In the genomic region with DNA sequence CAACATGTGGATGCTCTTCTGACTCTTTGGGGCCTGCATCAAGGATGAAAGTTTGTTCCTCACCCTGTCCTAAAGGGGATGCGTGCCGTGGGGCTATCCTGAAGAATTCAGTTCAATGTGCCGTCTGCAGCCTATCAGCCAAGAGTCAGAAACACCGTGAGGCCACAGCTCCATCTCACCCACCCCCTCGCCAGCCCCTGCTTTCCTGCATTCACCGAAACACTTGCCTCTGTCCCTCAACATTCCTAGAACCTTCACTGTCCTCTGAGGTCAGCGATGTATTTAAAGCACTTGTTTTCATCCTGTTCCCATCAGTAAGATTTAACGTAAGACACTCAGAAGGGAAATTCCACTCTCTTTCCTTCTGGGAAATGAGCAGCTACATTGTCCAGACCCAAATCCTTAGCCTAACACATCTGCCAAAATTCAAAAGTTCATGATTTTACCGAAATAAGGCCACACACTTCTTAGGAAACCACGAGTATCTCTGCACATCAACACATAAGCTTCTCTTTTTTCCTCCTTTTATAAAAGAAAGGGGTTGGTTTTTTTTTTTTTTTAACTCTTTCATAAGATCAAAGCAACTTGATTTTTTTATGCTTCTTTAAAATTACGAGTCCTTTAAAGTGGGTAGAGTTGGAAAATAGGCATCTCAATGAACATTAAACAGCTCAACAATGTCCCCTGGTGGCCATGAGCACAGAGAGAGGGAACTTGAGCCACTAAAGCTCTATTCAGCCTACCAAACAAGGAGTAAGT, we compare ENCODE assay signal across 8 cellular contexts.
DNase-seq lines count a peak whose midpoint lies in the region; ATAC-seq and TF ChIP-seq lines count a peak whose summit lies in the region.

No MANE protein-coding gene starts in this region.

- peak; percentile 91 for TF ChIP-seq CTCF in 22Rv1 (IDR thresholded peaks at IDR 0.05)
- TF ChIP-seq CTCF in GM12875 (IDR thresholded peaks at IDR 0.05; ENCODE audit: borderline replicate concordance, insufficient read depth, low read depth, low read length) = peak; percentile 82
- peak; percentile 94 for TF ChIP-seq CTCF in LNCaP clone FGC (IDR thresholded peaks at IDR 0.05; ENCODE audit: control insufficient read depth, extremely low read depth, insufficient read depth)
- TF ChIP-seq CTCF in hepatocyte (IDR thresholded peaks at IDR 0.05; ENCODE audit: poor library complexity) = peak; percentile 87

- H3K9me3 ChIP-seq in T-helper 17 cell (ENCODE audit: control insufficient read depth, low read length, poor library complexity, severe bottlenecking) (no peaks in the 10 kb centered on the region), hepatocyte (ENCODE audit: low read depth) (no peaks in the 10 kb centered on the region), skeletal muscle satellite cell (replicated peaks; ENCODE audit: low read length) (no peaks in the 10 kb centered on the region)

- H2AFZ ChIP-seq in hepatocyte = no peak overlapping the region

- 60% methylated on average over 11 of the region's 11 CpGs for WGBS in hepatocyte (ENCODE audit: low lambda C conversion rate, missing lambda C conversion rate)

- no peaks in the 10 kb centered on the region for H3K9me2 ChIP-seq in hepatocyte (replicated peaks; ENCODE audit: insufficient read depth)

- no peaks in the 10 kb centered on the region for H3K27me3 Mint-ChIP-seq in T-helper 17 cell

- H3K4me2 ChIP-seq in hepatocyte (peak overlapping the region; percentile 10), skeletal muscle satellite cell (ENCODE audit: low read length) (peak overlapping the region; percentile 33)

- no peak overlapping the region for H3K4me3 ChIP-seq in GM12875 (ENCODE audit: low read depth, low read length)
- no peak overlapping the region for H3K4me3 ChIP-seq in LNCaP clone FGC (ENCODE audit: low read depth, low read length)
- H3K4me3 ChIP-seq in hepatocyte = no peak overlapping the region
- no peak overlapping the region for H3K4me3 ChIP-seq in skeletal muscle satellite cell (ENCODE audit: low read length)

- ATAC-seq in T-helper 17 cell = peak; percentile 94
- no peak for ATAC-seq in GM19324 (IDR thresholded peaks at IDR 0.05; ENCODE audit: low FRiP score, unreplicated experiment)

- peak overlapping the region; percentile 54 for H3K27ac Mint-ChIP-seq in T-helper 17 cell

- H4K20me1 ChIP-seq in hepatocyte (ENCODE audit: insufficient read depth, poor library complexity, severe bottlenecking) = no peaks in the 10 kb centered on the region

- no peaks in the 10 kb centered on the region for H3K36me3 ChIP-seq in hepatocyte (replicated peaks; ENCODE audit: insufficient read depth, low read depth)
- no peaks in the 10 kb centered on the region for H3K36me3 ChIP-seq in skeletal muscle satellite cell (ENCODE audit: insufficient read depth, low read length)

- H3K36me3 Mint-ChIP-seq in T-helper 17 cell (ENCODE audit: low read depth) = peaks cover 9% of the 10 kb centered on the region

- H3K4me1 ChIP-seq in hepatocyte (ENCODE audit: insufficient read depth) (peaks cover 15% of the 10 kb centered on the region), skeletal muscle satellite cell (ENCODE audit: control insufficient read depth, insufficient read depth, low read length) (peaks cover 30% of the 10 kb centered on the region)

- DNase-seq in LNCaP clone FGC (ENCODE audit: low read depth) = no peak
- DNase-seq in T-helper 17 cell = peak; percentile 40 to 60 (median 45)
- DNase-seq in amniotic stem cell (lab: John Stamatoyannopoulos, UW) = peak; percentile 78
- DNase-seq in hepatocyte (ENCODE audit: low spot score) = peak; percentile 83

- peak overlapping the region; percentile 83 for H3K4me3 Mint-ChIP-seq in T-helper 17 cell

- H3K27ac ChIP-seq in 22Rv1 (no peak overlapping the region), hepatocyte (peak overlapping the region; percentile 93)

- H3K79me2 ChIP-seq in hepatocyte = peaks cover 2% of the 10 kb centered on the region

- H3K27me3 ChIP-seq in hepatocyte (no peaks in the 10 kb centered on the region), skeletal muscle satellite cell (ENCODE audit: control insufficient read depth, insufficient read depth, low read length) (no peaks in the 10 kb centered on the region)

- H3K4me1 Mint-ChIP-seq in T-helper 17 cell = peaks cover 34% of the 10 kb centered on the region

- H3K9ac ChIP-seq in skeletal muscle satellite cell (ENCODE audit: low read depth, low read length) = peak overlapping the region; percentile 80
